Comparison of ENCODE assay signal across 2 cellular contexts in the genomic region with DNA sequence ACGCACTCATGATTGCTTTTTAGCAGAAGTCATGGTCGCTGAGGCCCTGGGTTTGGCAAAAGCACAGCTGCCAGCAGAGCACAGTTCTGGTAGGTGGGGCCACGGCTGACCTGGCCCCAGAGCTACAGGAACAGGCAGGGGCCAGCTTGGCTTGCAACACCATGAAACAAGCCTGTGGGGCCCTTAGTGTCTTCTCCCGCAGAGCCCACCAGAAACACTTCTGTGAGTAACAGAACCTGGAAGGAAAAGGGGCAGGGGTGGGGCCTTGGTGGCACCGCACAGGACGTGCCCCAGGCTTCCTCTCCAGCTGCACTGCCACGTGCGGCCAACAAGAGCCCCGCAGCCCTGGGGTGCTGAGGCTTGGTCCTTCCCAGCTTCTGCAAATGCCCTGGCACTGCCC.
A peak's percentile ranks its signal among the peaks of the same experiment; 100 is the strongest.
TF ChIP-seq lines count a peak whose summit lies in the region.

No MANE protein-coding gene starts in this region.

TF ChIP-seq in HCT116, 20 proteins besides CTCF, POLR2A, EP300 and RAD21:
- TF ChIP-seq EGR1 (IDR thresholded peaks at IDR 0.05; ENCODE audit: low read depth), result no peak
- TF ChIP-seq POLR2AphosphoS5 (IDR thresholded peaks at IDR 0.05; ENCODE audit: low read depth, low read length), result peak; percentile 53; the same call in 1 of the 2 replicates

TF ChIP-seq in endothelial cell of umbilical vein, 7 proteins besides CTCF, POLR2A, EP300 and RAD21:
- no peak for TF ChIP-seq GATA2 (IDR thresholded peaks at IDR 0.05; ENCODE audit: insufficient read depth, insufficient read length, low read depth, low read length)
- TF ChIP-seq, protein P1, sequence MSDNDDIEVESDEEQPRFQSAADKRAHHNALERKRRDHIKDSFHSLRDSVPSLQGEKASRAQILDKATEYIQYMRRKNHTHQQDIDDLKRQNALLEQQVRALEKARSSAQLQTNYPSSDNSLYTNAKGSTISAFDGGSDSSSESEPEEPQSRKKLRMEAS (IDR thresholded peaks at IDR 0.05; ENCODE audit: insufficient read depth, insufficient read length), result no peak
- no peak for TF ChIP-seq EZH2 (IDR thresholded peaks at IDR 0.05; ENCODE audit: borderline replicate concordance, low read depth, low read length, severe bottlenecking)
- no peak for TF ChIP-seq JUN (IDR thresholded peaks at IDR 0.05; ENCODE audit: borderline replicate concordance, insufficient read depth, insufficient read length, low read depth)
- no peak for TF ChIP-seq POLR2AphosphoS5 (IDR thresholded peaks at IDR 0.05; ENCODE audit: insufficient read depth, low read depth, low read length)
- TF ChIP-seq FOS (IDR thresholded peaks at IDR 0.05; ENCODE audit: borderline replicate concordance, insufficient read depth, low read length), result no peak
- TF ChIP-seq MYC (IDR thresholded peaks at IDR 0.05; ENCODE audit: low read depth, low read length), result no peak
